In the genomic region with DNA sequence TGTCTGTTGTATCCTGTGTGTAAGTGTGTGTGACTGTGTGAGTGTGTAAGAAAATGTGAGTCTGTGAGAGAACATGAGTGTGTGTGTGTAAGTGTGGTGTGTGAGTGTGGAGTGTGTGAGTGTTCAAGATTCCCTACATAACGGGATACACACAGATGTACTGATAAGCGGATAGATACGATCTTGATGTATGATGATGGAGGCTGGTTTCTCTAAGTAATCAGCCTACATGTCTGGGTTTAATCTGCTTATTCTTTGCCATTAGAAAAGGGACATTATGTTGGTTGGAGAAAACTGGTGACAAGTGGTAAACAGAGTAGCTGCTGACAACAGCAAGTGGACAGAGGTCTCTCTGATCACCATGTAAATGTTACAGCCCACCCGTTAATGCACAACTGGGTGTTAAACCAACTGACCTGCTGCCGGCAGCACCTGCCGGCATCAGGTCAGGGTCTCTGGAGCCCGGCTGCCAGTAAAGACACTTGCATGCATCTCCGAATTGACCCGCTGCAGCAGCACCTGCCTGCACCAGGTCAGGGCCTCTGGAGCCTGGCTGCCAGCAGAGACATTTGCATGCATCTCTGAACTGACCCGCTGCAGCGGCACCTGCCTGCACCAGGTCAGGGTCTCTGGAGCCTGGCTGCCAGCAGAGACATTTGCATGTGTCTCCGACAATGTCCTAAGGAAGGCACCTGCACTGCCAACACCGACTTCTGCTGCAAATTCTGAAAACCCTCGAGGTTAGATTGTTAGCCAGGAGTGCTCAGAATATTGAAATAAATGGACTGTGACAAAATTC, we compare ENCODE assay signal across 17 cellular contexts.
DNase-seq lines count a peak whose midpoint lies in the region; ATAC-seq, FAIRE-seq and TF ChIP-seq lines count a peak whose summit lies in the region.
"Had no signal": no experiment of that assay in that cellular context is flagged by ENCODE, and none has a peak within 500 bp of the region (broad histone marks: within the 10 kb centered on the region; RNA-seq: fewer than 3 reads in every experiment).

No MANE protein-coding gene starts in this region.

- intact Hi-C loops in CD4-positive, alpha-beta T cell (cut with DNase I, micrococcal nuclease): no loop called here
- intact Hi-C loops in Panc1 (cut with micrococcal nuclease; ENCODE audit: unreplicated experiment): no loop called here

- H3K4me1 ChIP-seq in Panc1 (ENCODE audit: control insufficient read depth, insufficient read depth, low read length): peaks cover 8% of the 10 kb centered on the region; the same call in 1 of the 2 replicates
- H3K4me1 ChIP-seq: lower lobe of right lung had no signal

- no peaks in the 10 kb centered on the region for H3K27me3 Mint-ChIP-seq in CD4-positive, alpha-beta T cell
- H3K27me3 Mint-ChIP-seq: activated naive CD8-positive, alpha-beta T cell treated with anti-CD3 and anti-CD28 coated beads, Interleukin-2, amount 10 ng/mL, durations not matched to agents 7 days and 5 days had no signal

- H3K27me3 ChIP-seq in CD4-positive, alpha-beta T cell (ENCODE audit: control insufficient read depth, insufficient read depth, low read length): no peaks in the 10 kb centered on the region
- H3K27me3 ChIP-seq in Panc1 (ENCODE audit: control insufficient read depth, insufficient read depth, low read length) (no peaks in the 10 kb centered on the region), layer of hippocampus (ENCODE audit: control insufficient read depth, insufficient read depth, low read length) (no peaks in the 10 kb centered on the region)
- H3K27me3 ChIP-seq: MG63 had no signal

- H3K4me3 ChIP-seq in Panc1 (ENCODE audit: low read depth in 2 of 2, low read length in 2 of 2): no peak overlapping the region
- H3K4me3 ChIP-seq: lower lobe of right lung, MG63 had no signal

- no peak for FAIRE-seq in RCC 7860 (lab: Jason Lieb, UNC)
- FAIRE-seq: endometrium had no signal

- POLR2A ChIA-PET in CD4-positive, alpha-beta T cell (lab: Charles Lee): no interaction called here
- POLR2A ChIA-PET in Panc1 (lab: Charles Lee): no interaction called here

- TF ChIP-seq CTCF in CD4-positive, alpha-beta T cell (IDR thresholded peaks at IDR 0.05): no peak
- TF ChIP-seq CTCF in Panc1 (IDR thresholded peaks at IDR 0.05): no peak

- H3K4me1 Mint-ChIP-seq in CD4-positive, alpha-beta T cell (ENCODE audit: low read depth): peaks cover 21% of the 10 kb centered on the region

- peak overlapping the region; percentile 17 for H3K27ac Mint-ChIP-seq in CD4-positive, alpha-beta T cell
- H3K27ac Mint-ChIP-seq: activated naive CD8-positive, alpha-beta T cell treated with anti-CD3 and anti-CD28 coated beads, Interleukin-2, amount 10 ng/mL, durations not matched to agents 7 days and 5 days; nephron had no signal

- CTCF ChIA-PET in CD4-positive, alpha-beta T cell (lab: Charles Lee): no interaction called here
- CTCF ChIA-PET in Panc1 (lab: Charles Lee): interaction anchor here (1.2 kb wide), 1 partner anchor 10 kb away, joined by 3 read pairs; no protein-coding TSS in a partner anchor

- H3K9me3 Mint-ChIP-seq in CD4-positive, alpha-beta T cell: no peaks in the 10 kb centered on the region
- H3K9me3 Mint-ChIP-seq: activated naive CD8-positive, alpha-beta T cell treated with anti-CD3 and anti-CD28 coated beads, Interleukin-2, amount 10 ng/mL, durations not matched to agents 7 days and 5 days; nephron had no signal

- H3K9me3 ChIP-seq in CD4-positive, alpha-beta T cell (ENCODE audit: control insufficient read depth, low read length): no peaks in the 10 kb centered on the region
- H3K9me3 ChIP-seq in Panc1 (ENCODE audit: control insufficient read depth, insufficient read depth, low read depth, low read length): no peaks in the 10 kb centered on the region
- H3K9me3 ChIP-seq: lower lobe of right lung, MG63 had no signal

- in situ Hi-C loops in Panc1 (cut with HindIII; ENCODE audit: low pct_unique_long_range_greater_than_20kb, low sequenced_read_pairs): no loop called here

- no TSS peak for BruUV-seq in Panc1 (replicated peaks; lab: Mats Ljungman, UMichigan)

- ATAC-seq in CD4-positive, alpha-beta T cell (ENCODE audit: poor library complexity): no peak
- ATAC-seq in GM19455 (IDR thresholded peaks at IDR 0.05; ENCODE audit: unreplicated experiment) (peak; percentile 52), Panc1 (peak; percentile 28; the same call in 1 of the 2 replicates)

- H3K27ac ChIP-seq in CD4-positive, alpha-beta T cell (ENCODE audit: low read depth, low read length): no peak overlapping the region
- no peak overlapping the region for H3K27ac ChIP-seq in Panc1 (ENCODE audit: low read length)
- H3K27ac ChIP-seq in layer of hippocampus (ENCODE audit: low read depth, low read length): peak overlapping the region; percentile 97
- H3K27ac ChIP-seq: lower lobe of right lung had no signal

- peaks cover 63% of the 10 kb centered on the region for H3K36me3 Mint-ChIP-seq in CD4-positive, alpha-beta T cell (ENCODE audit: low read depth)

- H3K4me3 Mint-ChIP-seq in CD4-positive, alpha-beta T cell: no peak overlapping the region
- H3K4me3 Mint-ChIP-seq: activated naive CD8-positive, alpha-beta T cell treated with anti-CD3 and anti-CD28 coated beads, Interleukin-2, amount 10 ng/mL, durations not matched to agents 7 days and 5 days; nephron had no signal

- no peak for DNase-seq in CD4-positive, alpha-beta T cell
- DNase-seq in Panc1 (ENCODE audit: low read depth, low spot score): no peak
- DNase-seq in NCI-H1092 treated with DMSO at 0.1 percent for 48 hours (lab: John Stamatoyannopoulos, UW): no peak
- no peak for DNase-seq in NCI-H1694 treated with DMSO at 0.1 percent for 48 hours (lab: John Stamatoyannopoulos, UW)
- no peak for DNase-seq in RCC 7860 (ENCODE audit: low spot score)
- DNase-seq in NCI-H2029 treated with DMSO at 0.1 percent for 48 hours (lab: John Stamatoyannopoulos, UW): no peak
- DNase-seq: activated naive CD8-positive, alpha-beta T cell treated with anti-CD3 and anti-CD28 coated beads, Interleukin-2, amount 10 ng/mL, durations not matched to agents 7 days and 5 days; Calu3; foreskin fibroblast; lower lobe of right lung; MG63; stimulated activated CD4-positive, alpha-beta T cell treated with anti-CD3 and anti-CD28 coated beads, Interleukin-15, amount 100 ng/mL, for 24 hours; T-helper 9 cell had no signal

- no peaks in the 10 kb centered on the region for H3K36me3 ChIP-seq in Panc1 (ENCODE audit: control insufficient read depth, insufficient read depth, low read length)
- H3K36me3 ChIP-seq: MG63 had no signal
